In genomic region chr5:8714197-8714596, GRCh38 we compare ENCODE assay signal across 32 cellular contexts.
"Had no signal": no experiment of that assay in that cellular context is flagged by ENCODE, and none has a peak within 500 bp of the region (broad histone marks: within the 10 kb centered on the region; RNA-seq: fewer than 3 reads in every experiment).

No MANE protein-coding gene starts in this region.

- DNase-seq: activated B cell treated with CpG ODN at 0.5 μM for 24 hours; activated CD4-positive, alpha-beta memory T cell treated with anti-CD3 and anti-CD28 coated beads for 36 hours; activated CD4-positive, alpha-beta T cell treated with anti-CD3 and anti-CD28 coated beads for 4 hours; activated CD4-positive, alpha-beta T cell treated with anti-CD3 and anti-CD28 coated beads, Interleukin-2, amount 10 ng/mL, durations not matched to agents 24 days and 14 days; activated CD4-positive, alpha-beta T cell treated with anti-CD3 and anti-CD28 coated beads, Interleukin-2, amount 50 U/mL, for 1 hour; activated CD4-positive, alpha-beta T cell treated with anti-CD3 and anti-CD28 coated beads, Interleukin-2, amount 50 U/mL, for 4 hours; activated CD4-positive, CD25-positive, alpha-beta regulatory T cell treated with anti-CD3 and anti-CD28 coated beads, Interleukin-2, amount 50 U/mL, for 72 hours; activated CD8-positive, alpha-beta memory T cell treated with anti-CD3 and anti-CD28 coated beads, Interleukin-2, amount 50 U/mL, for 4 hours; activated CD8-positive, alpha-beta T cell treated with anti-CD3 and anti-CD28 coated beads for 36 hours; activated effector memory CD4-positive, alpha-beta T cell treated with anti-CD3 and anti-CD28 coated beads, Interleukin-2, amount 50 U/mL, for 16 hours; activated gamma-delta T cell treated with Interleukin-2 at 50 U/mL for 16 hours; activated naive CD4-positive, alpha-beta T cell; activated naive CD4-positive, alpha-beta T cell treated with anti-CD3 and anti-CD28 coated beads for 36 hours; activated naive CD4-positive, alpha-beta T cell treated with anti-CD3 and anti-CD28 coated beads, Interleukin-2, amount 50 U/mL, for 16 hours; activated naive CD8-positive, alpha-beta T cell treated with anti-CD3 and anti-CD28 coated beads for 36 hours; activated T-cell treated with anti-CD3 and anti-CD28 coated beads for 4 hours; activated T-cell treated with anti-CD3 and anti-CD28 coated beads, Interleukin-2, amount 50 U/mL, for 1 hour; activated T-cell treated with anti-CD3 and anti-CD28 coated beads, Interleukin-2, amount 50 U/mL, for 4 hours; activated T-cell treated with anti-CD3 and anti-CD28 coated beads, Interleukin-2, amount 50 U/mL, for 72 hours; amygdala; anterior cingulate cortex; central memory CD4-positive, alpha-beta T cell; T-helper 1 cell; T-helper 2 cell; T-helper 9 cell had no signal

- H3K27ac ChIP-seq: ascending aorta, cardiac muscle cell, VCaP had no signal

- H3K4me1 ChIP-seq: ascending aorta had no signal

- ATAC-seq: activated CD8-positive, alpha-beta T cell treated with anti-CD3 and anti-CD28 coated beads for 36 hours; activated naive CD4-positive, alpha-beta T cell treated with anti-CD3 and anti-CD28 coated beads, Interleukin-2, amount 50 U/mL, for 72 hours; activated T-cell treated with anti-CD3 and anti-CD28 coated beads, Interleukin-2, amount 50 U/mL, for 4 hours; activated T-cell treated with anti-CD3 and anti-CD28 coated beads, Interleukin-2, amount 50 U/mL, for 72 hours; activated T-helper 17 cell treated with anti-CD3 and anti-CD28 coated beads, Interleukin-2, amount 50 U/mL, for 72 hours had no signal

- FAIRE-seq: bronchial epithelial cell, TTC549 had no signal

- H3K36me3 ChIP-seq: ascending aorta, cardiac muscle cell had no signal

- H3K9me3 ChIP-seq: ascending aorta had no signal

- H3K4me3 ChIP-seq: ascending aorta, cardiac muscle cell had no signal

- H3K27me3 ChIP-seq: ascending aorta, cardiac muscle cell had no signal
